In genomic region chr2:73292906-73293533, GRCh38 we compare ENCODE assay signal across 8 cellular contexts. TPM values are rescaled to one million over a fixed set of nuclear protein-coding genes. Genes with fewer than 3 reads are reported as not detected.
DNase-seq lines count a peak whose midpoint lies in the region; ATAC-seq and TF ChIP-seq lines count a peak whose summit lies in the region.

No MANE protein-coding gene starts in this region.

- peaks cover 4% of the 10 kb centered on the region for H3K4me1 Mint-ChIP-seq in T-helper 2 cell treated with Interferon-gamma antibody and Interleukin-4, amounts not matched to agents 5 μg/mL and 100 μg/mL, for 36 hours (ENCODE audit: low read depth)

- intact Hi-C loops in Right ventricle myocardium inferior (cut with DNase I): no loop called here

- no peak overlapping the region for H3K27ac ChIP-seq in cardiac muscle cell
- H3K27ac ChIP-seq in esophagus (ENCODE audit: low read depth in 2 of 2, low read length in 1 of 2): no peak overlapping the region

- 3 to 4% methylated on average over 57 to 64 of the region's 64 CpGs for WGBS in esophagus, 2 donors

- peaks cover 100% of the 10 kb centered on the region for H3K27me3 ChIP-seq in cardiac muscle cell
- H3K27me3 ChIP-seq in esophagus (ENCODE audit: control insufficient read depth in 1 of 2, insufficient read depth in 2 of 2, low read length in 2 of 2): peaks cover 4 to 19% of the 10 kb centered on the region in 2 donors

- H3K36me3 Mint-ChIP-seq in T-helper 2 cell treated with Interferon-gamma antibody and Interleukin-4, amounts not matched to agents 5 μg/mL and 100 μg/mL, for 36 hours (ENCODE audit: low read depth): no peaks in the 10 kb centered on the region

- no peaks in the 10 kb centered on the region for H3K9me3 Mint-ChIP-seq in T-helper 2 cell treated with Interferon-gamma antibody and Interleukin-4, amounts not matched to agents 5 μg/mL and 100 μg/mL, for 36 hours

- H3K9me3 ChIP-seq in cardiac muscle cell (ENCODE audit: low read depth) (no peaks in the 10 kb centered on the region), esophagus (ENCODE audit: control insufficient read depth in 2 of 2, insufficient read depth in 1 of 2, low read depth in 1 of 2, low read length in 1 of 2) (peaks cover 0 to 7% of the 10 kb centered on the region in 2 donors)

- H3K27me3 Mint-ChIP-seq in T-helper 2 cell treated with Interferon-gamma antibody and Interleukin-4, amounts not matched to agents 5 μg/mL and 100 μg/mL, for 36 hours (ENCODE audit: low read depth): peaks cover 82% of the 10 kb centered on the region

- ATAC-seq in Right ventricle myocardium inferior: no peak

- H3K36me3 ChIP-seq in cardiac muscle cell (no peaks in the 10 kb centered on the region), esophagus (ENCODE audit: control insufficient read depth in 2 of 2, insufficient read depth in 2 of 2, low read length in 1 of 2) (no peaks in the 10 kb centered on the region)

- H3K4me1 ChIP-seq in cardiac muscle cell (ENCODE audit: low read depth): no peaks in the 10 kb centered on the region
- peaks cover 11 to 21% of the 10 kb centered on the region in 2 donors for H3K4me1 ChIP-seq in esophagus (ENCODE audit: control insufficient read depth in 2 of 2, insufficient read depth in 2 of 2, low read length in 1 of 2)

- no peak for TF ChIP-seq CTCF in cardiac muscle cell (IDR thresholded peaks at IDR 0.05; ENCODE audit: low read depth, low read length)
- TF ChIP-seq CTCF in retinal pigment epithelial cell (conservative IDR thresholded peaks at IDR 0.05; ENCODE audit: low read depth, low read length): no peak

- H3K27ac Mint-ChIP-seq in T-helper 2 cell treated with Interferon-gamma antibody and Interleukin-4, amounts not matched to agents 5 μg/mL and 100 μg/mL, for 36 hours: no peak overlapping the region

- peak overlapping the region; percentile 44 for H3K4me3 Mint-ChIP-seq in T-helper 2 cell treated with Interferon-gamma antibody and Interleukin-4, amounts not matched to agents 5 μg/mL and 100 μg/mL, for 36 hours

- H3K4me3 ChIP-seq in cardiac muscle cell: peak overlapping the region; percentile 43
- peak overlapping the region; percentile 40 to 55 for H3K4me3 ChIP-seq in esophagus (ENCODE audit: low read depth in 1 of 2, low read length in 2 of 2)
- peak overlapping the region; percentile 39 for H3K4me3 ChIP-seq in retinal pigment epithelial cell (ENCODE audit: low read length)

- no peak for DNase-seq in cardiac muscle cell (ENCODE audit: low read depth in 1 of 2, low spot score in 1 of 2)
- DNase-seq in Right ventricle myocardium inferior (ENCODE audit: missing footprints): no peak
- peak; percentile 5 for DNase-seq in T-helper 2 cell treated with Interferon-gamma antibody and Interleukin-4, amounts not matched to agents 5 μg/mL and 100 μg/mL, for 36 hours (ENCODE audit: low spot score)
- DNase-seq in retinal pigment epithelial cell (ENCODE audit: low read depth): no peak
- no peak for DNase-seq in superior temporal gyrus (ENCODE audit: extremely low spot score)
- DNase-seq in AML-193 (lab: John Stamatoyannopoulos, UW): no peak
- DNase-seq in activated effector memory CD4-positive, alpha-beta T cell treated with anti-CD3 and anti-CD28 coated beads, Interleukin-2, amount 50 U/mL, for 16 hours: no peak

RNA-seq across cellular contexts. Expression of gene EGR4, which starts 0.3 kb away (rescaled TPM):
- total RNA-seq in cardiac muscle cell (0.06 TPM in 1 of 2 replicates, not detected in the other), Right ventricle myocardium inferior (not detected)
- polyA plus RNA-seq in cardiac muscle cell (0.31 TPM in 1 of 2 replicates, not detected in the other), esophagus (not detected)

RNA-seq across cellular contexts. Expression of gene FBXO41, which starts 8.7 kb away (rescaled TPM):
- total RNA-seq in cardiac muscle cell (4.1 and 5.8 TPM in 2 replicates), Right ventricle myocardium inferior (0.87 TPM)
- polyA plus RNA-seq in cardiac muscle cell (1.0 and 1.3 TPM in 2 replicates), esophagus (under 1 TPM; 0.72 to 0.92 TPM)

RNA-seq across cellular contexts. Expression of gene CCT7, which starts 58.9 kb away (rescaled TPM):
- total RNA-seq in cardiac muscle cell (370 and 424 TPM in 2 replicates), Right ventricle myocardium inferior (212 TPM)
- polyA plus RNA-seq in cardiac muscle cell (340 and 384 TPM in 2 replicates), esophagus (100 to 1,000 TPM; 101 to 164 TPM)

RNA-seq across cellular contexts. Expression of gene PRADC1, which starts 60.0 kb away (rescaled TPM):
- total RNA-seq in cardiac muscle cell (42.6 and 99.4 TPM in 2 replicates), Right ventricle myocardium inferior (88.3 TPM)
- polyA plus RNA-seq in cardiac muscle cell (62.8 and 99.8 TPM in 2 replicates), esophagus (10 to 100 TPM; 21.4 to 22.5 TPM)
